ENCODE assay signal across 24 cellular contexts in genomic region chr7:117045927-117046710, GRCh38.
"Had no signal": no experiment of that assay in that cellular context is flagged by ENCODE, and none has a peak within 500 bp of the region (broad histone marks: within the 10 kb centered on the region; RNA-seq: fewer than 3 reads in every experiment).

No MANE protein-coding gene starts in this region.

- H3K4me3 ChIP-seq: adrenal gland, ascending aorta, left lung, right lobe of liver, stomach, uterus had no signal

- H3K27ac ChIP-seq: adrenal gland, brain microvascular endothelial cell, left lung, right lobe of liver, stomach, uterus had no signal

- H3K9me3 ChIP-seq: adrenal gland, ascending aorta, left lung, right lobe of liver, stomach, uterus had no signal

- H3K27me3 ChIP-seq: adrenal gland, ascending aorta, brain microvascular endothelial cell, left lung, right lobe of liver, stomach, uterus had no signal

- ATAC-seq: activated CD4-positive, alpha-beta T cell treated with anti-CD3 and anti-CD28 coated beads for 36 hours; activated T-cell treated with anti-CD3 and anti-CD28 coated beads, Interleukin-2, amount 50 U/mL, for 4 hours; esophagus mucosa; left lung; stimulated activated memory B cell treated with anti-CD40 and anti-IgM and Interleukin-4, amounts not matched to agents 10 μg/mL and 1 μg/mL and 100 μg/mL, for 72 hours had no signal

- DNase-seq: activated B cell treated with CpG ODN at 0.5 μM for 24 hours; activated CD4-positive, alpha-beta T cell treated with anti-CD3 and anti-CD28 coated beads for 36 hours; activated CD4-positive, alpha-beta T cell treated with anti-CD3 and anti-CD28 coated beads, Interleukin-2, amount 50 U/mL, for 4 hours; activated CD8-positive, alpha-beta memory T cell treated with anti-CD3 and anti-CD28 coated beads for 24 hours; activated CD8-positive, alpha-beta memory T cell treated with anti-CD3 and anti-CD28 coated beads, Interleukin-2, amount 50 U/mL, for 4 hours; activated naive CD4-positive, alpha-beta T cell; activated T-cell treated with anti-CD3 and anti-CD28 coated beads, Interleukin-2, amount 50 U/mL, for 4 hours; adrenal gland; brain microvascular endothelial cell; effector memory CD4-positive, alpha-beta T cell; foreskin melanocyte; kidney glomerular epithelial cell; left lung; midbrain; nephron progenitor cell; right lobe of liver; small intestine; stimulated activated CD4-positive, alpha-beta T cell treated with anti-CD3 and anti-CD28 coated beads, Interleukin-2, amount 100 ng/mL, for 24 hours; stomach; trophoblast cell; uterus had no signal

- H3K36me3 ChIP-seq: adrenal gland, ascending aorta, brain microvascular endothelial cell, left lung, right lobe of liver, stomach, uterus had no signal
